Comparison of ENCODE assay signal across 21 cellular contexts in the genomic region with DNA sequence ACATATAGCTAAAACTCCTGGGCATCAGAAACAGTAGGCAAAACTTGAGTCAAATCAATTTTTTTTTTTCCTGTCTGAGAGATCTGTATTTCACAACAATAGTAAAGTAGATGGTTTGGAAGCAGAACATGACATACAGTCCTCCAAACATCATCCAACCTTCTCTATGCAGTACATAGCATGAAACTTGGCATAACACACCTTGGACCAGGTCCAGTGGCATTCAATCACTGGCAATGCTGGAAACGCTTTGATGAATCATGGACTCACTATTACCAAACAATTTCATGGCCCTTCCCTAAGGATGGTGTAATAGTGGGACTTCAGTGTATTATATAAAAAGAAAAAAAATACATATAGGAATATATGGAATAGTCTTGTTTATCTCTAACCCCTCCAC.
DNase-seq lines count a peak whose midpoint lies in the region; ATAC-seq and TF ChIP-seq lines count a peak whose summit lies in the region.
"Had no signal": no experiment of that assay in that cellular context is flagged by ENCODE, and none has a peak within 500 bp of the region (broad histone marks: within the 10 kb centered on the region; RNA-seq: fewer than 3 reads in every experiment).

No MANE protein-coding gene starts in this region.

- no peak overlapping the region for H3K4me3 Mint-ChIP-seq in naive thymus-derived CD4-positive, alpha-beta T cell
- H3K4me3 Mint-ChIP-seq in neural progenitor cell = no peak overlapping the region
- H3K4me3 Mint-ChIP-seq: activated CD4-positive, alpha-beta T cell treated with anti-CD3 and anti-CD28 coated beads, Interleukin-2, amount 10 ng/mL, durations not matched to agents 7 days and 5 days; CD4-positive, alpha-beta memory T cell had no signal

- H3K4me1 Mint-ChIP-seq in naive thymus-derived CD4-positive, alpha-beta T cell = peaks cover 0 to 5% (median 0%) of the 10 kb centered on the region in 7 donors
- no peaks in the 10 kb centered on the region for H3K4me1 Mint-ChIP-seq in neural progenitor cell
- H3K4me1 Mint-ChIP-seq: activated CD4-positive, alpha-beta T cell treated with anti-CD3 and anti-CD28 coated beads, Interleukin-2, amount 10 ng/mL, durations not matched to agents 7 days and 5 days; CD4-positive, alpha-beta memory T cell had no signal

- no peaks in the 10 kb centered on the region for H3K79me2 ChIP-seq in neural progenitor cell (ENCODE audit: low read depth)

- ATAC-seq in esophagus mucosa = peak; percentile 69
- no peak for ATAC-seq in naive thymus-derived CD4-positive, alpha-beta T cell
- ATAC-seq: GM12878, left lobe of liver had no signal

- peaks cover 0 to 5% (median 0%) of the 10 kb centered on the region in 5 donors for H3K36me3 Mint-ChIP-seq in naive thymus-derived CD4-positive, alpha-beta T cell
- no peaks in the 10 kb centered on the region for H3K36me3 Mint-ChIP-seq in neural progenitor cell
- H3K36me3 Mint-ChIP-seq: CD4-positive, alpha-beta memory T cell had no signal

- intact Hi-C loops in naive thymus-derived CD4-positive, alpha-beta T cell (cut with micrococcal nuclease) = loop anchor here in 1 of 2 donors (10.0 kb wide), 3 partner anchors 359 to 609 kb away; no protein-coding TSS in a partner anchor

- no peaks in the 10 kb centered on the region for H3K36me3 ChIP-seq in naive thymus-derived CD4-positive, alpha-beta T cell (ENCODE audit: control insufficient read depth in 2 of 3, insufficient read depth in 3 of 3, low read length in 3 of 3)
- no peaks in the 10 kb centered on the region for H3K36me3 ChIP-seq in neural progenitor cell
- H3K36me3 ChIP-seq: thyroid gland had no signal

- no peak overlapping the region for H3K27ac ChIP-seq in naive thymus-derived CD4-positive, alpha-beta T cell (ENCODE audit: low read depth, low read length)
- no peak overlapping the region for H3K27ac ChIP-seq in neural progenitor cell
- H3K27ac ChIP-seq: KMS-11, thyroid gland had no signal

- DNase-seq in HT1080 (ENCODE audit: low read depth) (peak; percentile 27), RPMI7951 (ENCODE audit: low read depth) (peak; percentile 22), renal cortical epithelial cell (ENCODE audit: low read depth) (peak; percentile 12), kidney glomerular epithelial cell (lab: John Stamatoyannopoulos, UW) (no peak), neural progenitor cell (ENCODE audit: low spot score) (no peak)
- DNase-seq in naive thymus-derived CD4-positive, alpha-beta T cell = no peak
- DNase-seq in stimulated activated CD4-positive, alpha-beta T cell treated with anti-CD3 and anti-CD28 coated beads, Interleukin-2, amount 100 ng/mL, for 24 hours = no peak
- DNase-seq: activated CD4-positive, alpha-beta T cell treated with anti-CD3 and anti-CD28 coated beads, Interleukin-2, amount 10 ng/mL, durations not matched to agents 7 days and 5 days; CD4-positive, alpha-beta memory T cell; glutamatergic neuron; NCI-H1092 treated with DMSO at 0.1 percent for 48 hours; NCI-H2171; SIG-M5; stimulated activated CD4-positive, alpha-beta T cell treated with anti-CD3 and anti-CD28 coated beads, Interleukin-1b, Interleukin-23, amount 100 ng/mL, for 48 hours; stimulated activated naive CD4-positive, alpha-beta T cell; thyroid gland had no signal

- H3K4me1 ChIP-seq in naive thymus-derived CD4-positive, alpha-beta T cell (ENCODE audit: control insufficient read depth in 2 of 2, insufficient read depth in 2 of 2, low read length in 2 of 2) = no peaks in the 10 kb centered on the region
- H3K4me1 ChIP-seq in neural progenitor cell = no peaks in the 10 kb centered on the region
- H3K4me1 ChIP-seq: thyroid gland had no signal

- H3K4me2 ChIP-seq in neural progenitor cell = no peak overlapping the region
- H3K4me2 ChIP-seq: KMS-11 had no signal

- no peaks in the 10 kb centered on the region for H3K27me3 ChIP-seq in naive thymus-derived CD4-positive, alpha-beta T cell (ENCODE audit: control insufficient read depth in 2 of 2, insufficient read depth in 2 of 2, low read length in 2 of 2)
- H3K27me3 ChIP-seq in neural progenitor cell = no peaks in the 10 kb centered on the region
- H3K27me3 ChIP-seq: thyroid gland had no signal

- H3K9me3 ChIP-seq in naive thymus-derived CD4-positive, alpha-beta T cell (ENCODE audit: control insufficient read depth in 2 of 3, low read length in 3 of 3) = no peaks in the 10 kb centered on the region
- no peaks in the 10 kb centered on the region for H3K9me3 ChIP-seq in neural progenitor cell (ENCODE audit: low read depth)
- H3K9me3 ChIP-seq: thyroid gland had no signal

- H3K27me3 Mint-ChIP-seq in naive thymus-derived CD4-positive, alpha-beta T cell = no peaks in the 10 kb centered on the region
- no peaks in the 10 kb centered on the region for H3K27me3 Mint-ChIP-seq in neural progenitor cell (ENCODE audit: insufficient read depth, low read depth)
- H3K27me3 Mint-ChIP-seq: activated CD4-positive, alpha-beta T cell treated with anti-CD3 and anti-CD28 coated beads, Interleukin-2, amount 10 ng/mL, durations not matched to agents 7 days and 5 days had no signal

- H3K4me3 ChIP-seq in naive thymus-derived CD4-positive, alpha-beta T cell (ENCODE audit: low read length) = no peak overlapping the region
- no peak overlapping the region for H3K4me3 ChIP-seq in neural progenitor cell
- H3K4me3 ChIP-seq: GM12878, thyroid gland had no signal

- no peaks in the 10 kb centered on the region for H4K20me1 ChIP-seq in neural progenitor cell (ENCODE audit: low read depth)

- TF ChIP-seq CTCF in neural progenitor cell (IDR thresholded peaks at IDR 0.05) = no peak

- no peaks in the 10 kb centered on the region for H3F3A ChIP-seq in neural progenitor cell (ENCODE audit: low read depth)

- H3K27ac Mint-ChIP-seq in naive thymus-derived CD4-positive, alpha-beta T cell = no peak overlapping the region
- H3K27ac Mint-ChIP-seq in neural progenitor cell = no peak overlapping the region
- H3K27ac Mint-ChIP-seq: activated CD4-positive, alpha-beta T cell treated with anti-CD3 and anti-CD28 coated beads, Interleukin-2, amount 10 ng/mL, durations not matched to agents 7 days and 5 days; activated T-helper 2 cell treated with anti-CD3 and anti-CD28 coated beads, Interferon-gamma antibody, Interleukin-2, Interleukin-4, amounts not matched to agents 10 μg/mL and 5 μg/mL and 100 μg/mL, durations not matched to agents 14 hours and 24 hours and 36 hours; CD4-positive, alpha-beta memory T cell had no signal

- H3K9ac ChIP-seq in neural progenitor cell = no peak overlapping the region
- H3K9ac ChIP-seq: KMS-11 had no signal

- H2AFZ ChIP-seq in neural progenitor cell (replicated peaks) = no peak overlapping the region

- CTCF ChIA-PET in naive thymus-derived CD4-positive, alpha-beta T cell (lab: Charles Lee) = interaction anchor here (0.9 kb wide), 1 partner anchor 210 kb away, joined by 3 read pairs; no protein-coding TSS in a partner anchor

- H3K9me3 Mint-ChIP-seq in naive thymus-derived CD4-positive, alpha-beta T cell = peaks cover 0 to 11% (median 0%) of the 10 kb centered on the region in 11 donors
- H3K9me3 Mint-ChIP-seq in neural progenitor cell = peaks cover 8% of the 10 kb centered on the region
- H3K9me3 Mint-ChIP-seq: activated CD4-positive, alpha-beta T cell treated with anti-CD3 and anti-CD28 coated beads, Interleukin-2, amount 10 ng/mL, durations not matched to agents 7 days and 5 days had no signal

- POLR2A ChIA-PET in naive thymus-derived CD4-positive, alpha-beta T cell (lab: Charles Lee) = interaction anchor here (0.6 kb wide), 1 partner anchor 748 kb away, joined by 3 read pairs; no protein-coding TSS in a partner anchor

Comparison
In these comparisons a context has a peak if more than half of its experiments do, and no peak if none do; other contexts are left out.
1. DNase-seq: peak in HT1080 (single experiment), RPMI7951 (single experiment) and renal cortical epithelial cell (single experiment); none in naive thymus-derived CD4-positive, alpha-beta T cell (0 of 9), stimulated activated CD4-positive, alpha-beta T cell treated with anti-CD3 and anti-CD28 coated beads, Interleukin-2, amount 100 ng/mL, for 24 hours (0 of 2), kidney glomerular epithelial cell (single experiment) and neural progenitor cell (single experiment).